1 cellular context compared by ENCODE assay signal in the genomic region with DNA sequence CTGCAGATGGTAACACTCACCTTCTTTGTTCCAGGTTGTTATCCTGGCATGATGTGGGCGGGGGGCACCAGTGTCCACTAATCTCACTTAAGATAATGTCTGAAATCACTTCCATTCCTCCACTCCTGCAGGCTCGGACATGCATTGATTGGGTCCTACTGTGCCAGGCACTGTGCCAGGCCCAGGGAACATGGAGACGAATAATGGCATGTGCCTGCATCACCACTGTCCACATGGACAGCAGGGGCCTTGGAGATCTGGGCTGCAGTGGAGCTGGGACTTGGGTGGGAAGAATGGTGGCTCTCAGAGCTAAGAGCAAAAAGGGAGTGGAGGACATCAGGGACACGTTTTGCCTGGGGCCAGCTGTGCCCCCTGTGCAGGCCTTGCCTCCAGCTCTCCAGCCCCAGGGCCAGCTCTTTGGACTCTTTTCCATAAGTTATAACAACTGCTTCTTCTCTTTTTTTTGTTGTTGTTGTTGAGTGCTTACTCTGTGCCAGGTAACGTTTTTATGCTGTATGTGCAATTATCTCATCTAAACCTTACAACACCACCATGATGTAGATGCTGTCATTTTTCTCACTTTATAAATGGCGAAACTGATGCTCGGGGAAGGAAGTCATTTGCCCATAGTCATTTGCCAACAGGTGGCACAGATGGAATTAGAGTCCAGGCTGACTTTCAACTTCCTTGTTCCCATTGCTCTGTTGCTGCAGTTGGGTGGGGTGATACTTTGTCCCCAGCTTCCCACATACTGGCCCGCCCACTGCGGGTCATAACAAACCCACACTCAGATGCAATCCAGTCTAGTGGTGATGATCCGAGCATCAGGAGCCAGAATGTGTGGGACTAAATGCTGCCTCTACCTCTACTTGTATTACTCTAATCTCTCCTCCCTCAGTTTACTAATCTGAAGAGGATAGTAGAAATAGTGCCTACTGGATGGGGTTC.
TF ChIP-seq lines count a peak whose summit lies in the region.

No MANE protein-coding gene starts in this region.

TF ChIP-seq in SK-N-SH treated with all-trans-retinoic acid at 6 μM for 48 hours, 23 proteins besides CTCF, POLR2A, EP300 and RAD21:
- TF ChIP-seq, protein P1, sequence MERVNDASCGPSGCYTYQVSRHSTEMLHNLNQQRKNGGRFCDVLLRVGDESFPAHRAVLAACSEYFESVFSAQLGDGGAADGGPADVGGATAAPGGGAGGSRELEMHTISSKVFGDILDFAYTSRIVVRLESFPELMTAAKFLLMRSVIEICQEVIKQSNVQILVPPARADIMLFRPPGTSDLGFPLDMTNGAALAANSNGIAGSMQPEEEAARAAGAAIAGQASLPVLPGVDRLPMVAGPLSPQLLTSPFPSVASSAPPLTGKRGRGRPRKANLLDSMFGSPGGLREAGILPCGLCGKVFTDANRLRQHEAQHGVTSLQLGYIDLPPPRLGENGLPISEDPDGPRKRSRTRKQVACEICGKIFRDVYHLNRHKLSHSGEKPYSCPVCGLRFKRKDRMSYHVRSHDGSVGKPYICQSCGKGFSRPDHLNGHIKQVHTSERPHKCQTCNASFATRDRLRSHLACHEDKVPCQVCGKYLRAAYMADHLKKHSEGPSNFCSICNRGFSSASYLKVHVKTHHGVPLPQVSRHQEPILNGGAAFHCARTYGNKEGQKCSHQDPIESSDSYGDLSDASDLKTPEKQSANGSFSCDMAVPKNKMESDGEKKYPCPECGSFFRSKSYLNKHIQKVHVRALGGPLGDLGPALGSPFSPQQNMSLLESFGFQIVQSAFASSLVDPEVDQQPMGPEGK (CRISPR knock-in tag; IDR thresholded peaks at IDR 0.05; ENCODE audit: borderline replicate concordance), result no peak
- TF ChIP-seq TOX (CRISPR knock-in tag; IDR thresholded peaks at IDR 0.05; ENCODE audit: borderline replicate concordance) (no peak), GLIS3 (CRISPR knock-in tag; IDR thresholded peaks at IDR 0.05) (no peak), ZFP30 (CRISPR knock-in tag; IDR thresholded peaks at IDR 0.05) (no peak), ISL1 (CRISPR knock-in tag; IDR thresholded peaks at IDR 0.05) (no peak), TCF4 (CRISPR knock-in tag; IDR thresholded peaks at IDR 0.05; ENCODE audit: borderline replicate concordance) (no peak), ARNTL (CRISPR knock-in tag; IDR thresholded peaks at IDR 0.05; ENCODE audit: borderline replicate concordance, low read depth) (no peak), SNAI2 (CRISPR knock-in tag; IDR thresholded peaks at IDR 0.05) (no peak), ZC3H10 (CRISPR knock-in tag; IDR thresholded peaks at IDR 0.05) (no peak), ZFP3 (CRISPR knock-in tag; IDR thresholded peaks at IDR 0.05) (no peak), ESRRG (CRISPR knock-in tag; IDR thresholded peaks at IDR 0.05) (no peak), BACH2 (CRISPR knock-in tag; IDR thresholded peaks at IDR 0.05; ENCODE audit: borderline replicate concordance) (no peak)
- TF ChIP-seq, protein P2, sequence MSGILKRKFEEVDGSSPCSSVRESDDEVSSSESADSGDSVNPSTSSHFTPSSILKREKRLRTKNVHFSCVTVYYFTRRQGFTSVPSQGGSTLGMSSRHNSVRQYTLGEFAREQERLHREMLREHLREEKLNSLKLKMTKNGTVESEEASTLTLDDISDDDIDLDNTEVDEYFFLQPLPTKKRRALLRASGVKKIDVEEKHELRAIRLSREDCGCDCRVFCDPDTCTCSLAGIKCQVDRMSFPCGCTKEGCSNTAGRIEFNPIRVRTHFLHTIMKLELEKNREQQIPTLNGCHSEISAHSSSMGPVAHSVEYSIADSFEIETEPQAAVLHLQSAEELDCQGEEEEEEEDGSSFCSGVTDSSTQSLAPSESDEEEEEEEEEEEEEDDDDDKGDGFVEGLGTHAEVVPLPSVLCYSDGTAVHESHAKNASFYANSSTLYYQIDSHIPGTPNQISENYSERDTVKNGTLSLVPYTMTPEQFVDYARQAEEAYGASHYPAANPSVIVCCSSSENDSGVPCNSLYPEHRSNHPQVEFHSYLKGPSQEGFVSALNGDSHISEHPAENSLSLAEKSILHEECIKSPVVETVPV (CRISPR knock-in tag; IDR thresholded peaks at IDR 0.05), result no peak
- TF ChIP-seq, protein P3, sequence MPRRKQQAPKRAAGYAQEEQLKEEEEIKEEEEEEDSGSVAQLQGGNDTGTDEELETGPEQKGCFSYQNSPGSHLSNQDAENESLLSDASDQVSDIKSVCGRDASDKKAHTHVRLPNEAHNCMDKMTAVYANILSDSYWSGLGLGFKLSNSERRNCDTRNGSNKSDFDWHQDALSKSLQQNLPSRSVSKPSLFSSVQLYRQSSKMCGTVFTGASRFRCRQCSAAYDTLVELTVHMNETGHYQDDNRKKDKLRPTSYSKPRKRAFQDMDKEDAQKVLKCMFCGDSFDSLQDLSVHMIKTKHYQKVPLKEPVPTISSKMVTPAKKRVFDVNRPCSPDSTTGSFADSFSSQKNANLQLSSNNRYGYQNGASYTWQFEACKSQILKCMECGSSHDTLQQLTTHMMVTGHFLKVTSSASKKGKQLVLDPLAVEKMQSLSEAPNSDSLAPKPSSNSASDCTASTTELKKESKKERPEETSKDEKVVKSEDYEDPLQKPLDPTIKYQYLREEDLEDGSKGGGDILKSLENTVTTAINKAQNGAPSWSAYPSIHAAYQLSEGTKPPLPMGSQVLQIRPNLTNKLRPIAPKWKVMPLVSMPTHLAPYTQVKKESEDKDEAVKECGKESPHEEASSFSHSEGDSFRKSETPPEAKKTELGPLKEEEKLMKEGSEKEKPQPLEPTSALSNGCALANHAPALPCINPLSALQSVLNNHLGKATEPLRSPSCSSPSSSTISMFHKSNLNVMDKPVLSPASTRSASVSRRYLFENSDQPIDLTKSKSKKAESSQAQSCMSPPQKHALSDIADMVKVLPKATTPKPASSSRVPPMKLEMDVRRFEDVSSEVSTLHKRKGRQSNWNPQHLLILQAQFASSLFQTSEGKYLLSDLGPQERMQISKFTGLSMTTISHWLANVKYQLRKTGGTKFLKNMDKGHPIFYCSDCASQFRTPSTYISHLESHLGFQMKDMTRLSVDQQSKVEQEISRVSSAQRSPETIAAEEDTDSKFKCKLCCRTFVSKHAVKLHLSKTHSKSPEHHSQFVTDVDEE (CRISPR knock-in tag; IDR thresholded peaks at IDR 0.05), result no peak
- TF ChIP-seq, protein P4, sequence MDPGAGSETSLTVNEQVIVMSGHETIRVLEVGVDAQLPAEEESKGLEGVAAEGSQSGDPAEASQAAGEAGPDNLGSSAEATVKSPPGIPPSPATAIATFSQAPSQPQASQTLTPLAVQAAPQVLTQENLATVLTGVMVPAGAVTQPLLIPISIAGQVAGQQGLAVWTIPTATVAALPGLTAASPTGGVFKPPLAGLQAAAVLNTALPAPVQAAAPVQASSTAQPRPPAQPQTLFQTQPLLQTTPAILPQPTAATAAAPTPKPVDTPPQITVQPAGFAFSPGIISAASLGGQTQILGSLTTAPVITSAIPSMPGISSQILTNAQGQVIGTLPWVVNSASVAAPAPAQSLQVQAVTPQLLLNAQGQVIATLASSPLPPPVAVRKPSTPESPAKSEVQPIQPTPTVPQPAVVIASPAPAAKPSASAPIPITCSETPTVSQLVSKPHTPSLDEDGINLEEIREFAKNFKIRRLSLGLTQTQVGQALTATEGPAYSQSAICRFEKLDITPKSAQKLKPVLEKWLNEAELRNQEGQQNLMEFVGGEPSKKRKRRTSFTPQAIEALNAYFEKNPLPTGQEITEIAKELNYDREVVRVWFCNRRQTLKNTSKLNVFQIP (CRISPR knock-in tag; IDR thresholded peaks at IDR 0.05; ENCODE audit: borderline replicate concordance, low read depth), result no peak
